Comparison of ENCODE assay signal across 36 cellular contexts in genomic region chr4:8552024-8552423, GRCh38. TPM values are rescaled to one million over a fixed set of nuclear protein-coding genes. Genes with fewer than 3 reads are reported as not detected.
"Had no signal": no experiment of that assay in that cellular context is flagged by ENCODE, and none has a peak within 500 bp of the region (broad histone marks: within the 10 kb centered on the region; RNA-seq: fewer than 3 reads in every experiment).

No MANE protein-coding gene starts in this region.

- H3K4me1 ChIP-seq: adrenal gland, body of pancreas, breast epithelium, esophagus muscularis mucosa, gastrocnemius medialis had no signal

- H3K4me3 Mint-ChIP-seq: activated B cell treated with CpG ODN at 0.5 μM for 24 hours; activated CD8-positive, alpha-beta T cell treated with anti-CD3 and anti-CD28 coated beads for 36 hours; activated naive CD4-positive, alpha-beta T cell treated with anti-CD3 and anti-CD28 coated beads for 36 hours; activated naive CD4-positive, alpha-beta T cell treated with anti-CD3 and anti-CD28 coated beads, Interleukin-2, amount 50 U/mL, for 24 hours; activated naive CD8-positive, alpha-beta T cell treated with anti-CD3 and anti-CD28 coated beads for 36 hours; activated naive CD8-positive, alpha-beta T cell treated with anti-CD3 and anti-CD28 coated beads, Interleukin-2, amount 50 U/mL, for 24 hours; activated T-cell treated with anti-CD3 and anti-CD28 coated beads, Interleukin-2, amount 50 U/mL, for 4 hours; activated T-helper 17 cell treated with anti-CD3 and anti-CD28 coated beads, Interleukin-2, amount 50 U/mL, for 72 hours; central memory CD8-positive, alpha-beta T cell; dendritic cell treated with granulocyte-macrophage colony-stimulating factor and Interleukin-4, amounts not matched to agents 40 ng/mL and 50 ng/mL, for 4 days; T-helper 17 cell; T-helper 2 cell treated with Interferon-gamma antibody and Interleukin-4, amounts not matched to agents 5 μg/mL and 100 μg/mL, for 36 hours had no signal

- H3K36me3 Mint-ChIP-seq: activated naive CD4-positive, alpha-beta T cell treated with anti-CD3 and anti-CD28 coated beads, Interleukin-2, amount 50 U/mL, for 24 hours; activated naive CD8-positive, alpha-beta T cell treated with anti-CD3 and anti-CD28 coated beads for 36 hours had no signal

- ATAC-seq: activated CD4-positive, CD25-positive, alpha-beta regulatory T cell treated with anti-CD3 and anti-CD28 coated beads, Interleukin-2, amount 50 U/mL, for 24 hours; activated CD8-positive, alpha-beta T cell treated with anti-CD3 and anti-CD28 coated beads for 36 hours; activated naive CD8-positive, alpha-beta T cell treated with anti-CD3 and anti-CD28 coated beads, Interleukin-2, amount 50 U/mL, for 24 hours; activated T-cell treated with anti-CD3 and anti-CD28 coated beads, Interleukin-2, amount 50 U/mL, for 4 hours; activated T-helper 17 cell treated with anti-CD3 and anti-CD28 coated beads, Interleukin-2, amount 50 U/mL, for 72 hours; body of pancreas; foreskin keratinocyte; gastrocnemius medialis; T-helper 17 cell had no signal

- H3K27me3 ChIP-seq: adrenal gland, body of pancreas, breast epithelium, cardiac muscle cell, dorsolateral prefrontal cortex, gastrocnemius medialis had no signal

- H3K9me3 ChIP-seq: adrenal gland, body of pancreas, breast epithelium, gastrocnemius medialis had no signal

- H3K27ac ChIP-seq: adrenal gland, body of pancreas, breast epithelium, cardiac muscle cell, coronary artery, dorsolateral prefrontal cortex, esophagus muscularis mucosa, foreskin keratinocyte, gastrocnemius medialis, WERI-Rb-1 had no signal

- H3K4me1 Mint-ChIP-seq: activated B cell treated with CpG ODN at 0.5 μM for 24 hours; activated naive CD4-positive, alpha-beta T cell treated with anti-CD3 and anti-CD28 coated beads, Interleukin-2, amount 50 U/mL, for 24 hours; activated naive CD8-positive, alpha-beta T cell treated with anti-CD3 and anti-CD28 coated beads for 36 hours; activated naive CD8-positive, alpha-beta T cell treated with anti-CD3 and anti-CD28 coated beads, Interleukin-2, amount 50 U/mL, for 24 hours; activated T-helper 17 cell treated with anti-CD3 and anti-CD28 coated beads, Interleukin-2, amount 50 U/mL, for 72 hours; central memory CD8-positive, alpha-beta T cell; T-helper 17 cell had no signal

- H3K27ac Mint-ChIP-seq: activated B cell treated with CpG ODN at 0.5 μM for 24 hours; activated CD8-positive, alpha-beta T cell treated with anti-CD3 and anti-CD28 coated beads for 36 hours; activated naive CD4-positive, alpha-beta T cell treated with anti-CD3 and anti-CD28 coated beads for 36 hours; activated naive CD4-positive, alpha-beta T cell treated with anti-CD3 and anti-CD28 coated beads, Interleukin-2, amount 50 U/mL, for 24 hours; activated naive CD8-positive, alpha-beta T cell treated with anti-CD3 and anti-CD28 coated beads for 36 hours; activated naive CD8-positive, alpha-beta T cell treated with anti-CD3 and anti-CD28 coated beads, Interleukin-2, amount 50 U/mL, for 24 hours; activated T-helper 17 cell treated with anti-CD3 and anti-CD28 coated beads, Interleukin-2, amount 50 U/mL, for 72 hours; dendritic cell treated with granulocyte-macrophage colony-stimulating factor and Interleukin-4, amounts not matched to agents 40 ng/mL and 50 ng/mL, for 4 days; T-helper 17 cell; T-helper 2 cell treated with Interferon-gamma antibody and Interleukin-4, amounts not matched to agents 5 μg/mL and 100 μg/mL, for 36 hours had no signal

- H3K4me3 ChIP-seq: adrenal gland, body of pancreas, breast epithelium, cardiac muscle cell, coronary artery, dorsolateral prefrontal cortex, esophagus muscularis mucosa, gastrocnemius medialis had no signal

- H3K36me3 ChIP-seq: adrenal gland, breast epithelium, cardiac muscle cell, esophagus muscularis mucosa, gastrocnemius medialis, WERI-Rb-1 had no signal

- H3K9me3 Mint-ChIP-seq: activated CD8-positive, alpha-beta T cell treated with anti-CD3 and anti-CD28 coated beads for 36 hours; activated naive CD4-positive, alpha-beta T cell treated with anti-CD3 and anti-CD28 coated beads for 36 hours; activated naive CD4-positive, alpha-beta T cell treated with anti-CD3 and anti-CD28 coated beads, Interleukin-2, amount 50 U/mL, for 24 hours; activated naive CD8-positive, alpha-beta T cell treated with anti-CD3 and anti-CD28 coated beads for 36 hours; activated naive CD8-positive, alpha-beta T cell treated with anti-CD3 and anti-CD28 coated beads, Interleukin-2, amount 50 U/mL, for 24 hours; activated T-cell treated with anti-CD3 and anti-CD28 coated beads, Interleukin-2, amount 50 U/mL, for 4 hours; activated T-helper 17 cell treated with anti-CD3 and anti-CD28 coated beads, Interleukin-2, amount 50 U/mL, for 72 hours; central memory CD8-positive, alpha-beta T cell; dendritic cell treated with granulocyte-macrophage colony-stimulating factor and Interleukin-4, amounts not matched to agents 40 ng/mL and 50 ng/mL, for 4 days; T-helper 2 cell treated with Interferon-gamma antibody and Interleukin-4, amounts not matched to agents 5 μg/mL and 100 μg/mL, for 36 hours had no signal

- DNase-seq: activated B cell treated with CpG ODN at 0.5 μM for 24 hours; activated CD4-positive, alpha-beta T cell treated with anti-CD3 and anti-CD28 coated beads for 48 hours; activated CD4-positive, alpha-beta T cell treated with anti-CD3 and anti-CD28 coated beads, Interleukin-2, amount 50 U/mL, for 1 hour; activated CD4-positive, alpha-beta T cell treated with anti-CD3 and anti-CD28 coated beads, Interleukin-2, amount 50 U/mL, for 48 hours; activated CD8-positive, alpha-beta memory T cell treated with anti-CD3 and anti-CD28 coated beads for 24 hours; activated CD8-positive, alpha-beta T cell treated with anti-CD3 and anti-CD28 coated beads for 36 hours; activated effector memory CD4-positive, alpha-beta T cell treated with Interleukin-2 at 50 U/mL for 16 hours; activated gamma-delta T cell treated with Interleukin-2 at 50 U/mL for 16 hours; activated naive CD4-positive, alpha-beta T cell treated with anti-CD3 and anti-CD28 coated beads for 36 hours; activated naive CD8-positive, alpha-beta T cell treated with anti-CD3 and anti-CD28 coated beads for 36 hours; activated naive CD8-positive, alpha-beta T cell treated with anti-CD3 and anti-CD28 coated beads, Interleukin-2, amount 50 U/mL, for 24 hours; activated T-cell treated with anti-CD3 and anti-CD28 coated beads, Interleukin-2, amount 50 U/mL, for 4 hours; adrenal gland; amygdala; body of pancreas; effector memory CD4-positive, alpha-beta T cell; erythroblast; foreskin keratinocyte; gastrocnemius medialis; glutamatergic neuron; T-helper 1 cell; T-helper 17 cell; T1000; WERI-Rb-1 had no signal

- H3K27me3 Mint-ChIP-seq: activated CD8-positive, alpha-beta T cell treated with anti-CD3 and anti-CD28 coated beads for 36 hours; activated naive CD4-positive, alpha-beta T cell treated with anti-CD3 and anti-CD28 coated beads, Interleukin-2, amount 50 U/mL, for 24 hours; activated naive CD8-positive, alpha-beta T cell treated with anti-CD3 and anti-CD28 coated beads for 36 hours; dendritic cell treated with granulocyte-macrophage colony-stimulating factor and Interleukin-4, amounts not matched to agents 40 ng/mL and 50 ng/mL, for 4 days had no signal

RNA-seq across cellular contexts. Expression of gene GPR78, which starts 28.2 kb away (rescaled TPM):
- total RNA-seq: activated B cell treated with CpG ODN at 0.5 μM for 24 hours; activated CD8-positive, alpha-beta T cell treated with anti-CD3 and anti-CD28 coated beads for 36 hours; activated naive CD4-positive, alpha-beta T cell treated with anti-CD3 and anti-CD28 coated beads for 36 hours; activated naive CD8-positive, alpha-beta T cell treated with anti-CD3 and anti-CD28 coated beads for 36 hours; activated T-cell treated with anti-CD3 and anti-CD28 coated beads, Interleukin-2, amount 50 U/mL, for 4 hours; activated T-helper 17 cell treated with anti-CD3 and anti-CD28 coated beads, Interleukin-2, amount 50 U/mL, for 72 hours; body of pancreas; esophagus muscularis mucosa; foreskin keratinocyte; gastrocnemius medialis; T-helper 17 cell had no signal
- polyA plus RNA-seq: aorta, foreskin keratinocyte had no signal

RNA-seq across cellular contexts. Expression of gene CPZ, which starts 40.5 kb away (rescaled TPM):
- total RNA-seq: activated B cell treated with CpG ODN at 0.5 μM for 24 hours; activated CD8-positive, alpha-beta T cell treated with anti-CD3 and anti-CD28 coated beads for 36 hours; activated naive CD4-positive, alpha-beta T cell treated with anti-CD3 and anti-CD28 coated beads for 36 hours; activated naive CD8-positive, alpha-beta T cell treated with anti-CD3 and anti-CD28 coated beads for 36 hours; activated T-cell treated with anti-CD3 and anti-CD28 coated beads, Interleukin-2, amount 50 U/mL, for 4 hours; activated T-helper 17 cell treated with anti-CD3 and anti-CD28 coated beads, Interleukin-2, amount 50 U/mL, for 72 hours; foreskin keratinocyte; gastrocnemius medialis; T-helper 17 cell had no signal
- polyA plus RNA-seq: foreskin keratinocyte had no signal
